20 cellular contexts compared by ENCODE assay signal in genomic region chr21:43819511-43820405, GRCh38.
"Had no signal": no experiment of that assay in that cellular context is flagged by ENCODE, and none has a peak within 500 bp of the region (broad histone marks: within the 10 kb centered on the region; RNA-seq: fewer than 3 reads in every experiment).

No MANE protein-coding gene starts in this region.

- H3K9me3 ChIP-seq: pancreas had no signal

- H3K4me3 ChIP-seq: breast epithelium, heart right ventricle, pancreas, tibial artery had no signal

- H3K27ac ChIP-seq: breast epithelium, pancreas, tibial artery had no signal

- ATAC-seq: activated T-cell treated with anti-CD3 and anti-CD28 coated beads, Interleukin-2, amount 50 U/mL, for 72 hours; naive thymus-derived CD8-positive, alpha-beta T cell had no signal

- H3K36me3 ChIP-seq: breast epithelium, heart right ventricle, pancreas, tibial artery had no signal

- H3K27me3 ChIP-seq: breast epithelium, heart right ventricle, pancreas, tibial artery had no signal

- H3K4me1 ChIP-seq: breast epithelium, tibial artery had no signal

- DNase-seq: activated CD4-positive, alpha-beta memory T cell treated with anti-CD3 and anti-CD28 coated beads for 36 hours; activated CD4-positive, alpha-beta T cell treated with anti-CD3 and anti-CD28 coated beads for 4 hours; activated CD4-positive, CD25-positive, alpha-beta regulatory T cell; activated effector memory CD4-positive, alpha-beta T cell treated with Interleukin-2 at 50 U/mL for 16 hours; activated naive CD4-positive, alpha-beta T cell treated with anti-CD3 and anti-CD28 coated beads for 36 hours; activated naive CD8-positive, alpha-beta T cell treated with anti-CD3 and anti-CD28 coated beads, Interleukin-2, amount 10 ng/mL, durations not matched to agents 7 days and 5 days; activated T-cell treated with anti-CD3 and anti-CD28 coated beads, Interleukin-2, amount 50 U/mL, for 72 hours; amniotic stem cell; cerebellar nuclear complex; cortex of kidney; foreskin fibroblast; heart right ventricle; islet precursor cell; mammary epithelial cell; stimulated activated CD4-positive, alpha-beta T cell treated with anti-CD3 and anti-CD28 coated beads, Interleukin-1b, Interleukin-23, amount 100 ng/mL, for 48 hours; T-helper 1 cell had no signal
